Comparison of ENCODE assay signal across 1 cellular context in genomic region chr5:91291628-91292569, GRCh38.
TF ChIP-seq lines count a peak whose summit lies in the region.

No MANE protein-coding gene starts in this region.

TF ChIP-seq in K562, 482 proteins besides CTCF, POLR2A, EP300 and RAD21 (continued from another document and continues in another):
- peak; percentile 96 for TF ChIP-seq CUX1 (CRISPR knock-in tag; IDR thresholded peaks at IDR 0.05)
- no peak for TF ChIP-seq ZNF280A (IDR thresholded peaks at IDR 0.05; ENCODE audit: low read depth, partially characterized antibody)
- no peak for TF ChIP-seq MXI1 (IDR thresholded peaks at IDR 0.05; ENCODE audit: low read depth, low read length)
- TF ChIP-seq TEAD1 (CRISPR knock-in tag; IDR thresholded peaks at IDR 0.05) = peak in 1 of 2 experiments; percentile 97; a peak in 2 of 4 replicates
- peak; percentile 94 for TF ChIP-seq KLF13 (tag; IDR thresholded peaks at IDR 0.05; ENCODE audit: borderline replicate concordance, low read depth)
- no peak for TF ChIP-seq TFE3 (CRISPR knock-in tag; IDR thresholded peaks at IDR 0.05)
- no peak for TF ChIP-seq CCAR2 (IDR thresholded peaks at IDR 0.05; ENCODE audit: low read depth, low read length)
- TF ChIP-seq SRSF3 (IDR thresholded peaks at IDR 0.05; ENCODE audit: insufficient read depth, low read length) = no peak
- no peak for TF ChIP-seq FOXP4 (CRISPR knock-in tag; IDR thresholded peaks at IDR 0.05; ENCODE audit: borderline replicate concordance)
- no peak for TF ChIP-seq ZNF121 (CRISPR knock-in tag; conservative IDR thresholded peaks at IDR 0.05)
- no peak for TF ChIP-seq ZNF699 (CRISPR knock-in tag; IDR thresholded peaks at IDR 0.05; ENCODE audit: insufficient replicate concordance)
- TF ChIP-seq MAX (CRISPR knock-in tag; IDR thresholded peaks at IDR 0.05) = no peak
- no peak for TF ChIP-seq YBX1 (IDR thresholded peaks at IDR 0.05)
- no peak for TF ChIP-seq SRSF7 (optimal IDR thresholded peaks at IDR 0.05; ENCODE audit: low read depth, low read length)
- no peak; the same call in 1 of the 2 replicates for TF ChIP-seq ZNF707 (CRISPR knock-in tag; conservative IDR thresholded peaks at IDR 0.05)
- TF ChIP-seq BCL6 (CRISPR knock-in tag; IDR thresholded peaks at IDR 0.05) = peak; percentile 93
- peak; percentile 59; the same call in 1 of the 2 replicates for TF ChIP-seq GTF2E2 (tag; IDR thresholded peaks at IDR 0.05)
- no peak for TF ChIP-seq ZNF124 (CRISPR knock-in tag; IDR thresholded peaks at IDR 0.05)
- no peak for TF ChIP-seq GTF2B (IDR thresholded peaks at IDR 0.05; ENCODE audit: extremely low read depth, insufficient read length)
- no peak for TF ChIP-seq RAD51 (IDR thresholded peaks at IDR 0.05; ENCODE audit: borderline replicate concordance, low read depth)
- peak; percentile 94; the same call in 1 of the 2 replicates for TF ChIP-seq ARID3B (CRISPR knock-in tag; IDR thresholded peaks at IDR 0.05; ENCODE audit: borderline replicate concordance)
- TF ChIP-seq NFRKB (IDR thresholded peaks at IDR 0.05; ENCODE audit: low read depth) = no peak
- TF ChIP-seq STAG1 (CRISPR knock-in tag; IDR thresholded peaks at IDR 0.05; ENCODE audit: borderline replicate concordance) = no peak
- TF ChIP-seq TEAD4 (IDR thresholded peaks at IDR 0.05; ENCODE audit: low read length) = no peak
- TF ChIP-seq TEAD4 (CRISPR knock-in tag; IDR thresholded peaks at IDR 0.05; ENCODE audit: borderline replicate concordance) = no peak
- TF ChIP-seq RBM34 (IDR thresholded peaks at IDR 0.05; ENCODE audit: borderline replicate concordance, insufficient read depth, low read length) = no peak
- no peak for TF ChIP-seq PREB (CRISPR knock-in tag; IDR thresholded peaks at IDR 0.05)
- TF ChIP-seq MTA1 (IDR thresholded peaks at IDR 0.05; ENCODE audit: borderline replicate concordance) = no peak
- TF ChIP-seq SMAD3 (CRISPR knock-in tag; conservative IDR thresholded peaks at IDR 0.05) = peak; percentile 98
- TF ChIP-seq TAL1 (IDR thresholded peaks at IDR 0.05) = no peak
- peak; percentile 84; the same call in 1 of the 2 replicates for TF ChIP-seq ZNF695 (CRISPR knock-in tag; IDR thresholded peaks at IDR 0.05)
- TF ChIP-seq ATF3 (IDR thresholded peaks at IDR 0.05) = no peak
- no peak for TF ChIP-seq ATF3 (CRISPR knock-in tag; conservative IDR thresholded peaks at IDR 0.05)
- no peak for TF ChIP-seq ARHGAP35 (IDR thresholded peaks at IDR 0.05; ENCODE audit: partially characterized antibody)
- TF ChIP-seq NCOR1 (IDR thresholded peaks at IDR 0.05) = no peak
- TF ChIP-seq XRCC3 (IDR thresholded peaks at IDR 0.05) = no peak
- TF ChIP-seq ZNF518B (CRISPR knock-in tag; IDR thresholded peaks at IDR 0.05) = peak; percentile 84; the same call in 1 of the 2 replicates
- TF ChIP-seq MECOM (CRISPR knock-in tag; IDR thresholded peaks at IDR 0.05) = peak; percentile 94
- TF ChIP-seq ZNF511 (CRISPR knock-in tag; IDR thresholded peaks at IDR 0.05) = no peak
- peak; percentile 87 for TF ChIP-seq ID3 (CRISPR knock-in tag; IDR thresholded peaks at IDR 0.05)
- TF ChIP-seq ID3 (tag; IDR thresholded peaks at IDR 0.05) = peak; percentile 98
- no peak for TF ChIP-seq ZC3H8 (IDR thresholded peaks at IDR 0.05)
- no peak for TF ChIP-seq ZNF232 (CRISPR knock-in tag; IDR thresholded peaks at IDR 0.05)
- TF ChIP-seq KAT7 (CRISPR knock-in tag; IDR thresholded peaks at IDR 0.05; ENCODE audit: borderline replicate concordance) = no peak
- TF ChIP-seq FOXK2 (conservative IDR thresholded peaks at IDR 0.05 in 1 of 2, IDR thresholded peaks at IDR 0.05 in 1 of 2; ENCODE audit: low read depth in 2 of 2) = 0 out of 4 replicates have a peak, but pooled peaks of 1 of the 2 experiments have one; percentile 21
